Comparison of ENCODE assay signal across 25 cellular contexts in genomic region chr2:11421863-11422490, GRCh38.
"Had no signal": no experiment of that assay in that cellular context is flagged by ENCODE, and none has a peak within 500 bp of the region (broad histone marks: within the 10 kb centered on the region; RNA-seq: fewer than 3 reads in every experiment).

No MANE protein-coding gene starts in this region.

- H3K27me3 Mint-ChIP-seq: activated B cell treated with CpG ODN at 0.5 μM for 24 hours; activated naive CD8-positive, alpha-beta T cell; activated T-helper 17 cell treated with anti-CD3 and anti-CD28 coated beads, Interleukin-2, amount 50 U/mL, for 72 hours had no signal

- H3K4me3 Mint-ChIP-seq: activated B cell treated with CpG ODN at 0.5 μM for 24 hours; activated CD4-positive, alpha-beta memory T cell treated with anti-CD3 and anti-CD28 coated beads, Interleukin-2, amount 10 ng/mL, durations not matched to agents 7 days and 5 days; activated naive CD4-positive, alpha-beta T cell treated with anti-CD3 and anti-CD28 coated beads for 36 hours; activated naive CD8-positive, alpha-beta T cell; activated T-helper 17 cell treated with anti-CD3 and anti-CD28 coated beads, Interleukin-2, amount 50 U/mL, for 72 hours; T-cell had no signal

- H3K27me3 ChIP-seq: brain microvascular endothelial cell, MG63 had no signal

- H3K36me3 ChIP-seq: brain microvascular endothelial cell, MG63 had no signal

- H3K4me3 ChIP-seq: MG63, SK-N-MC had no signal

- H3K4me1 Mint-ChIP-seq: activated B cell treated with CpG ODN at 0.5 μM for 24 hours; activated CD4-positive, alpha-beta memory T cell treated with anti-CD3 and anti-CD28 coated beads, Interleukin-2, amount 10 ng/mL, durations not matched to agents 7 days and 5 days; activated T-helper 17 cell treated with anti-CD3 and anti-CD28 coated beads, Interleukin-2, amount 50 U/mL, for 72 hours; T-cell had no signal

- DNase-seq: activated B cell treated with CpG ODN at 0.5 μM for 24 hours; activated CD4-positive, alpha-beta memory T cell treated with anti-CD3 and anti-CD28 coated beads, Interleukin-2, amount 10 ng/mL, durations not matched to agents 7 days and 5 days; activated CD4-positive, alpha-beta T cell treated with anti-CD3 and anti-CD28 coated beads, Interleukin-2, amount 50 U/mL, for 1 hour; activated gamma-delta T cell; activated naive CD4-positive, alpha-beta T cell treated with anti-CD3 and anti-CD28 coated beads for 36 hours; activated T-cell treated with anti-CD3 and anti-CD28 coated beads for 4 hours; activated T-cell treated with anti-CD3 and anti-CD28 coated beads, Interleukin-2, amount 50 U/mL, for 48 hours; brain microvascular endothelial cell; MG63; MV-4-11; NCI-H1092 treated with DMSO at 0.1 percent for 48 hours; NCI-H1417 treated with DMSO at 0.1 percent for 48 hours; NCI-H1694; NCI-H2029; NCI-H2107; NCI-H2171 treated with DMSO at 0.1 percent for 48 hours; NCI-H226; NCI-H526; NCI-H774; T-cell; T-helper 2 cell; T1000 had no signal

- H3K27ac ChIP-seq: brain microvascular endothelial cell, SK-N-MC had no signal

- ATAC-seq: activated T-helper 17 cell treated with anti-CD3 and anti-CD28 coated beads, Interleukin-2, amount 50 U/mL, for 72 hours; T-cell had no signal

- H3K27ac Mint-ChIP-seq: activated B cell treated with CpG ODN at 0.5 μM for 24 hours; activated CD4-positive, alpha-beta memory T cell treated with anti-CD3 and anti-CD28 coated beads, Interleukin-2, amount 10 ng/mL, durations not matched to agents 7 days and 5 days; activated naive CD4-positive, alpha-beta T cell treated with anti-CD3 and anti-CD28 coated beads for 36 hours; activated naive CD8-positive, alpha-beta T cell; activated T-helper 17 cell treated with anti-CD3 and anti-CD28 coated beads, Interleukin-2, amount 50 U/mL, for 72 hours; T-cell had no signal

- H3K36me3 Mint-ChIP-seq: activated naive CD8-positive, alpha-beta T cell had no signal
